Comparison of ENCODE assay signal across 9 cellular contexts in genomic region chr7:27099224-27099838, GRCh38. TPM values are rescaled to one million over a fixed set of nuclear protein-coding genes. Genes with fewer than 3 reads are reported as not detected.
DNase-seq lines count a peak whose midpoint lies in the region; ATAC-seq and TF ChIP-seq lines count a peak whose summit lies in the region.
"Had no signal": no experiment of that assay in that cellular context is flagged by ENCODE, and none has a peak within 500 bp of the region (broad histone marks: within the 10 kb centered on the region; RNA-seq: fewer than 3 reads in every experiment).

No MANE protein-coding gene starts in this region.

- H3K4me1 Mint-ChIP-seq in MCF 10A (ENCODE audit: insufficient read depth, unreplicated experiment) (peaks cover 59% of the 10 kb centered on the region), mesothelial cell of epicardium (peaks cover 65% of the 10 kb centered on the region), T-cell (peaks cover 39 to 55% (median 48%) of the 10 kb centered on the region in 3 donors)

- CTCF ChIA-PET in MCF 10A (lab: Yijun Ruan, JAX) (interaction anchor here (0.8 to 6.6 kb wide), 17 partner anchors 10 to 249 kb away, joined by 3 to 198 read pairs (median 6); partner anchors contain the start of genes HOXA4 and HOXA5), T-cell (lab: Charles Lee) (interaction anchor here (0.5 to 0.7 kb wide), 2 partner anchors 81 to 765 kb away, joined by 3 to 4 read pairs; no protein-coding TSS in a partner anchor)

- ATAC-seq in HG03565 (IDR thresholded peaks at IDR 0.05; ENCODE audit: unreplicated experiment) (no peak), T-cell (replicated peaks in 1 of 4) (no peak)

- H3K9me3 Mint-ChIP-seq in MCF 10A (ENCODE audit: unreplicated experiment) (no peaks in the 10 kb centered on the region), mesothelial cell of epicardium (no peaks in the 10 kb centered on the region), T-cell (no peaks in the 10 kb centered on the region)

- DNase-seq in AG10803 (ENCODE audit: low read depth) = no peak
- peak; percentile 67 for DNase-seq in MCF 10A (ENCODE audit: unreplicated experiment)
- no peak for DNase-seq in mesothelial cell of epicardium (ENCODE audit: low spot score in 2 of 2, unreplicated experiment in 2 of 2)
- no peak for DNase-seq in T-cell
- DNase-seq in Kasumi-1 (lab: John Stamatoyannopoulos, UW) = no peak
- DNase-seq: activated CD4-positive, alpha-beta T cell treated with anti-CD3 and anti-CD28 coated beads, Interleukin-2, amount 50 U/mL, for 4 hours; caudate nucleus; NCI-H1436 had no signal

- TF ChIP-seq CTCF in AG10803 (conservative IDR thresholded peaks at IDR 0.05; ENCODE audit: low read length) (no peak), MCF 10A (IDR thresholded peaks at IDR 0.05; ENCODE audit: unreplicated experiment) (no peak), mesothelial cell of epicardium (IDR thresholded peaks at IDR 0.05; ENCODE audit: unreplicated experiment) (no peak)

- H3K27me3 Mint-ChIP-seq in MCF 10A (ENCODE audit: insufficient read depth, unreplicated experiment) (no peaks in the 10 kb centered on the region), mesothelial cell of epicardium (ENCODE audit: low read depth) (no peaks in the 10 kb centered on the region), T-cell (peaks cover 61 to 84% of the 10 kb centered on the region in 2 donors)

- intact Hi-C loops in MCF 10A (cut with micrococcal nuclease) = loop anchor here (1.0 to 5.0 kb wide), 4 partner anchors 12 to 417 kb away; no protein-coding TSS in a partner anchor

- H3K4me3 Mint-ChIP-seq in MCF 10A (ENCODE audit: unreplicated experiment) (peak overlapping the region; percentile 83), mesothelial cell of epicardium (peak overlapping the region; percentile 98), T-cell (peak overlapping the region in 1 of 3 donors; percentile 83)

- POLR2A ChIA-PET in MCF 10A (lab: Yijun Ruan, JAX) (interaction anchor here (0.6 to 12.8 kb wide), 27 partner anchors 9 to 901 kb away, joined by 3 to 663 read pairs (median 5); partner anchors contain the start of genes HOXA5 and SKAP2), T-cell (lab: Charles Lee) (interaction anchor here (0.7 kb wide), 2 partner anchors 21 to 408 kb away, joined by 3 read pairs; no protein-coding TSS in a partner anchor)

- peaks cover 45% of the 10 kb centered on the region for H3K36me3 Mint-ChIP-seq in MCF 10A (ENCODE audit: insufficient read depth, unreplicated experiment)
- peaks cover 16% of the 10 kb centered on the region for H3K36me3 Mint-ChIP-seq in mesothelial cell of epicardium
- peaks cover 24% of the 10 kb centered on the region for H3K36me3 Mint-ChIP-seq in T-cell

- no TSS peak for BruUV-seq in MCF 10A (replicated peaks; lab: Mats Ljungman, UMichigan)

- H3K27ac Mint-ChIP-seq in MCF 10A (ENCODE audit: low read depth, unreplicated experiment) = peak overlapping the region; percentile 99
- H3K27ac Mint-ChIP-seq in mesothelial cell of epicardium = peak overlapping the region; percentile 100
- no peak overlapping the region for H3K27ac Mint-ChIP-seq in T-cell

- H3K4me3 ChIP-seq in AG10803 (ENCODE audit: low read length) = peak overlapping the region; percentile 93

RNA-seq across cellular contexts. Expression of gene HOXA2, which starts 3.2 kb away (rescaled TPM):
- total RNA-seq in MCF 10A (2022) (1.2 and 1.4 TPM in 2 replicates), mesothelial cell of epicardium (30.3 to 33.9 TPM (median 30.8 TPM) in 3 replicates), T-cell (not detected)

RNA-seq across cellular contexts. Expression of gene HOXA1, which starts 3.5 kb away (rescaled TPM):
- total RNA-seq in MCF 10A (2022) (5.6 and 7.1 TPM in 2 replicates), mesothelial cell of epicardium (13.7 to 14.6 TPM (median 14.0 TPM) in 3 replicates), T-cell (under 1 TPM; 0.28 to 0.66 (median 0.54) TPM)

RNA-seq across cellular contexts. Expression of gene HOXA4, which starts 31.2 kb away (rescaled TPM):
- total RNA-seq in MCF 10A (2022) (2.6 and 3.7 TPM in 2 replicates), mesothelial cell of epicardium (51.0 to 55.9 TPM (median 54.7 TPM) in 3 replicates), T-cell (under 1 TPM in 3 of 5 donors, not detected in 2; 0.25 to 0.38 (median 0.36) TPM)

RNA-seq across cellular contexts. Expression of gene HOXA5, which starts 44.1 kb away (rescaled TPM):
- total RNA-seq in MCF 10A (2022) (7.4 and 8.8 TPM in 2 replicates), mesothelial cell of epicardium (128 to 133 TPM (median 133 TPM) in 3 replicates), T-cell (under 1 TPM in 2 of 5 donors, not detected in 3; 0.18 to 0.32 TPM)

RNA-seq across cellular contexts. Expression of gene HOXA6, which starts 48.2 kb away (rescaled TPM):
- total RNA-seq in MCF 10A (2022) (0.96 and 2.0 TPM in 2 replicates), mesothelial cell of epicardium (43.7 to 45.6 TPM (median 44.4 TPM) in 3 replicates), T-cell (under 1 TPM in 2 of 5 donors, not detected in 3; 0.50 to 0.65 TPM)

Comparison
In these comparisons a context has a peak if more than half of its experiments do, and no peak if none do; other contexts are left out.
1. H3K27ac Mint-ChIP-seq: peak in MCF 10A (single experiment) and mesothelial cell of epicardium (single experiment); none in T-cell (0 of 2).
2. RNA of gene HOXA2, which starts 3.2 kb away (total RNA-seq): 30.3 to 33.9 TPM in mesothelial cell of epicardium; 1.2 to 1.4 TPM in MCF 10A and not detected in T-cell; every median in the first group is over 10 times any median in the second.
3. RNA of gene HOXA4, which starts 31.2 kb away (total RNA-seq): 51.0 to 55.9 TPM in mesothelial cell of epicardium; 2.6 to 3.7 TPM in MCF 10A and 0.25 to 0.38 TPM in T-cell; every median in the first group is over 10 times any median in the second.